Comparison of ENCODE assay signal across 26 cellular contexts in the genomic region with DNA sequence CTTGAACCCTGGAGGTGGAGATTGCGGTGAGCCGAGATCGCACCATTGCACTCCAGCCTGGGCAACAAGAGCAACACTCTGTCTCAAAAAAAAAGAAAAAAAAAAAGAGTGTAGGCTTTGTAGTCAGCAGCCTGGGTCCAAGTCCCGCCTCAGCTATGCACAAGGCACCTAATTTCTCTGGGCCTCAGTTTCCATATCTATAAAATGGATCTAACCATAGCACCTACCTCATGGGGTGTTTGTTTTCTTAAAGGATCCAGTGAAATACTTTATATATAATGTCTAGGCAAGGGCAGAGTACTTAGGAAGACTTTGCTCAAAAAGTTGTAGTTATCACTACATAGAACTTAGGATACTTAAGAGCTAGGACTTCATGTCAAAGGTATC. TPM values are rescaled to one million over a fixed set of nuclear protein-coding genes. Genes with fewer than 3 reads are reported as not detected.
DNase-seq lines count a peak whose midpoint lies in the region; TF ChIP-seq lines count a peak whose summit lies in the region.
"Had no signal": no experiment of that assay in that cellular context is flagged by ENCODE, and none has a peak within 500 bp of the region (broad histone marks: within the 10 kb centered on the region; RNA-seq: fewer than 3 reads in every experiment).

No MANE protein-coding gene starts in this region.

- CTCF ChIA-PET in MCF 10A (lab: Yijun Ruan, JAX) = interaction anchor here (0.6 to 1.1 kb wide), 3 partner anchors 70 to 234 kb away, joined by 3 to 4 read pairs (median 3); partner anchors contain the start of gene NOB1
- CTCF ChIA-PET in CD8-positive, alpha-beta memory T cell (lab: Charles Lee) = no interaction called here

- TF ChIP-seq POLR2A in breast epithelium (IDR thresholded peaks at IDR 0.05) = no peak

- H3K79me2 ChIP-seq in MM.1S (ENCODE audit: low read length) (no peaks in the 10 kb centered on the region), parathyroid adenoma (no peaks in the 10 kb centered on the region)

- peaks cover 11% of the 10 kb centered on the region for H3K4me1 Mint-ChIP-seq in MCF 10A (ENCODE audit: insufficient read depth, unreplicated experiment)
- peaks cover 26% of the 10 kb centered on the region for H3K4me1 Mint-ChIP-seq in activated T-helper 2 cell treated with anti-CD3 and anti-CD28 coated beads, Interferon-gamma antibody, Interleukin-2, Interleukin-4, amounts not matched to agents 10 μg/mL and 5 μg/mL and 100 μg/mL, durations not matched to agents 14 hours and 24 hours and 36 hours (ENCODE audit: low read depth)
- peaks cover 4 to 15% (median 11%) of the 10 kb centered on the region in 3 donors for H3K4me1 Mint-ChIP-seq in CD8-positive, alpha-beta memory T cell

- H3K27ac ChIP-seq in breast epithelium (no peak overlapping the region), MM.1S (ENCODE audit: low read length) (peak overlapping the region; percentile 54; the same call in 1 of the 2 replicates), parathyroid adenoma (no peak overlapping the region)
- no peak overlapping the region for H3K27ac ChIP-seq in CD8-positive, alpha-beta memory T cell (ENCODE audit: low read depth, low read length)
- H3K27ac ChIP-seq: ascending aorta, HL-60, left ventricle myocardium inferior, pancreas, tibial nerve had no signal

- H3F3A ChIP-seq in MM.1S (ENCODE audit: insufficient read depth, low read length) = peaks cover 15% of the 10 kb centered on the region

- no peak for TF ChIP-seq CTCF in MCF 10A (IDR thresholded peaks at IDR 0.05; ENCODE audit: unreplicated experiment)
- TF ChIP-seq CTCF in breast epithelium (IDR thresholded peaks at IDR 0.05) = no peak
- TF ChIP-seq CTCF in MM.1S (IDR thresholded peaks at IDR 0.05; ENCODE audit: low read length) = no peak
- TF ChIP-seq CTCF in parathyroid adenoma (IDR thresholded peaks at IDR 0.05) = no peak

- no peak overlapping the region for H3K4me3 Mint-ChIP-seq in MCF 10A (ENCODE audit: unreplicated experiment)
- no peak overlapping the region for H3K4me3 Mint-ChIP-seq in activated T-helper 2 cell treated with anti-CD3 and anti-CD28 coated beads, Interferon-gamma antibody, Interleukin-2, Interleukin-4, amounts not matched to agents 10 μg/mL and 5 μg/mL and 100 μg/mL, durations not matched to agents 14 hours and 24 hours and 36 hours (ENCODE audit: low read depth)
- H3K4me3 Mint-ChIP-seq in CD8-positive, alpha-beta memory T cell = no peak overlapping the region
- H3K4me3 Mint-ChIP-seq: naive thymus-derived CD8-positive, alpha-beta T cell had no signal

- H3K36me3 ChIP-seq in breast epithelium (no peaks in the 10 kb centered on the region), MM.1S (replicated peaks; ENCODE audit: insufficient read depth, low read length) (no peaks in the 10 kb centered on the region), parathyroid adenoma (ENCODE audit: control insufficient read depth, insufficient read depth, low read length) (no peaks in the 10 kb centered on the region)
- H3K36me3 ChIP-seq in CD8-positive, alpha-beta memory T cell (ENCODE audit: insufficient read depth, low read length) = no peaks in the 10 kb centered on the region
- H3K36me3 ChIP-seq: ascending aorta, left ventricle myocardium inferior, pancreas, tibial nerve had no signal

- peak overlapping the region; percentile 51 for H3K27ac Mint-ChIP-seq in MCF 10A (ENCODE audit: low read depth, unreplicated experiment)
- peak overlapping the region; percentile 75 for H3K27ac Mint-ChIP-seq in activated T-helper 2 cell treated with anti-CD3 and anti-CD28 coated beads, Interferon-gamma antibody, Interleukin-2, Interleukin-4, amounts not matched to agents 10 μg/mL and 5 μg/mL and 100 μg/mL, durations not matched to agents 14 hours and 24 hours and 36 hours
- peak overlapping the region in 4 of 8 donors; percentile 50 to 96 (median 64) for H3K27ac Mint-ChIP-seq in CD8-positive, alpha-beta memory T cell

- no peak for DNase-seq in MCF 10A (ENCODE audit: unreplicated experiment)
- DNase-seq in breast epithelium (ENCODE audit: low spot score in 2 of 2) = no peak
- DNase-seq in MM.1S = no peak
- DNase-seq in activated T-helper 2 cell treated with anti-CD3 and anti-CD28 coated beads, Interferon-gamma antibody, Interleukin-2, Interleukin-4, amounts not matched to agents 10 μg/mL and 5 μg/mL and 100 μg/mL, durations not matched to agents 14 hours and 24 hours and 36 hours (ENCODE audit: low spot score) = no peak
- no peak for DNase-seq in SK-N-DZ (ENCODE audit: low spot score)
- no peak for DNase-seq in CD8-positive, alpha-beta memory T cell
- no peak for DNase-seq in NCI-H128 (lab: John Stamatoyannopoulos, UW; ENCODE audit: unreplicated experiment)
- DNase-seq: activated CD4-positive, CD25-positive, alpha-beta regulatory T cell treated with anti-CD3 and anti-CD28 coated beads, Interleukin-2, amount 50 U/mL, for 72 hours; activated gamma-delta T cell; central memory CD4-positive, alpha-beta T cell; dermis blood vessel endothelial cell; DMS 273 treated with DMSO at 0.1 percent for 48 hours; left ventricle myocardium inferior; midbrain; naive thymus-derived CD8-positive, alpha-beta T cell; NCI-H1105; NCI-H2081 treated with DMSO at 0.1 percent for 48 hours; NCI-H774; pancreas; right cardiac atrium; SHP77; stimulated activated CD4-positive, alpha-beta T cell treated with anti-CD3 and anti-CD28 coated beads, Interleukin-12 subunit alpha, Interleukin-12 subunit beta, amount 100 ng/mL, for 4 hours had no signal

- H2AFZ ChIP-seq in MM.1S (ENCODE audit: low read length) (peak overlapping the region; percentile 56), parathyroid adenoma (peak overlapping the region; percentile 68)

- POLR2A ChIA-PET in MCF 10A (lab: Yijun Ruan, JAX) = interaction anchor here (1.1 kb wide), 1 partner anchor 16 kb away, joined by 4 read pairs; no protein-coding TSS in a partner anchor
- POLR2A ChIA-PET in CD8-positive, alpha-beta memory T cell (lab: Charles Lee) = no interaction called here

- H3K9me3 ChIP-seq in breast epithelium (no peaks in the 10 kb centered on the region), MM.1S (replicated peaks; ENCODE audit: insufficient read depth, low read length) (no peaks in the 10 kb centered on the region), parathyroid adenoma (ENCODE audit: control insufficient read depth, low read length) (no peaks in the 10 kb centered on the region)
- H3K9me3 ChIP-seq in CD8-positive, alpha-beta memory T cell (ENCODE audit: low read length) = no peaks in the 10 kb centered on the region
- H3K9me3 ChIP-seq: ascending aorta, pancreas had no signal

- intact Hi-C loops in MCF 10A (cut with micrococcal nuclease) = no loop called here
- intact Hi-C loops in breast epithelium (cut with DNase I; ENCODE audit: low total_unique reads) = no loop called here
- intact Hi-C loops in activated T-helper 2 cell treated with anti-CD3 and anti-CD28 coated beads, Interferon-gamma antibody, Interleukin-2, Interleukin-4, amounts not matched to agents 10 μg/mL and 5 μg/mL and 100 μg/mL, durations not matched to agents 14 hours and 24 hours and 36 hours (cut with micrococcal nuclease) = loop anchor here (2.0 kb wide), 1 partner anchor 44 kb away; the partner anchor contains the start of gene NFAT5

- peaks cover 7% of the 10 kb centered on the region for H3K9me3 Mint-ChIP-seq in MCF 10A (ENCODE audit: unreplicated experiment)
- no peaks in the 10 kb centered on the region for H3K9me3 Mint-ChIP-seq in activated T-helper 2 cell treated with anti-CD3 and anti-CD28 coated beads, Interferon-gamma antibody, Interleukin-2, Interleukin-4, amounts not matched to agents 10 μg/mL and 5 μg/mL and 100 μg/mL, durations not matched to agents 14 hours and 24 hours and 36 hours
- H3K9me3 Mint-ChIP-seq in CD8-positive, alpha-beta memory T cell = no peaks in the 10 kb centered on the region

- H3K27me3 Mint-ChIP-seq in MCF 10A (ENCODE audit: insufficient read depth, unreplicated experiment) = no peaks in the 10 kb centered on the region
- no peaks in the 10 kb centered on the region for H3K27me3 Mint-ChIP-seq in activated T-helper 2 cell treated with anti-CD3 and anti-CD28 coated beads, Interferon-gamma antibody, Interleukin-2, Interleukin-4, amounts not matched to agents 10 μg/mL and 5 μg/mL and 100 μg/mL, durations not matched to agents 14 hours and 24 hours and 36 hours (ENCODE audit: low read depth)
- H3K27me3 Mint-ChIP-seq in CD8-positive, alpha-beta memory T cell = no peaks in the 10 kb centered on the region

- no peaks in the 10 kb centered on the region for H3K36me3 Mint-ChIP-seq in MCF 10A (ENCODE audit: insufficient read depth, unreplicated experiment)
- H3K36me3 Mint-ChIP-seq in activated T-helper 2 cell treated with anti-CD3 and anti-CD28 coated beads, Interferon-gamma antibody, Interleukin-2, Interleukin-4, amounts not matched to agents 10 μg/mL and 5 μg/mL and 100 μg/mL, durations not matched to agents 14 hours and 24 hours and 36 hours (ENCODE audit: low read depth) = no peaks in the 10 kb centered on the region
- H3K36me3 Mint-ChIP-seq in CD8-positive, alpha-beta memory T cell = no peaks in the 10 kb centered on the region
- H3K36me3 Mint-ChIP-seq: naive thymus-derived CD8-positive, alpha-beta T cell had no signal

- no peaks in the 10 kb centered on the region for H3K9me2 ChIP-seq in MM.1S (replicated peaks; ENCODE audit: insufficient read depth, low read length)

- H3K4me3 ChIP-seq in breast epithelium (no peak overlapping the region), MM.1S (ENCODE audit: low read length) (no peak overlapping the region), parathyroid adenoma (ENCODE audit: low read depth, low read length) (no peak overlapping the region)
- no peak overlapping the region for H3K4me3 ChIP-seq in CD8-positive, alpha-beta memory T cell (ENCODE audit: low read length)
- H3K4me3 ChIP-seq: ascending aorta, left ventricle myocardium inferior, pancreas, tibial nerve had no signal

- H3K9ac ChIP-seq in MM.1S (ENCODE audit: low read length) (peak overlapping the region; percentile 13; the same call in 1 of the 2 replicates), parathyroid adenoma (no peak overlapping the region)

- H4K20me1 ChIP-seq in MM.1S (ENCODE audit: insufficient read depth, low read length) = no peaks in the 10 kb centered on the region

- H3K27me3 ChIP-seq in breast epithelium = no peaks in the 10 kb centered on the region
- H3K27me3 ChIP-seq in MM.1S (replicated peaks; ENCODE audit: insufficient read depth, low read length) = no peaks in the 10 kb centered on the region
- H3K27me3 ChIP-seq in parathyroid adenoma (ENCODE audit: control insufficient read depth, insufficient read depth, low read length) = no peaks in the 10 kb centered on the region
- no peaks in the 10 kb centered on the region for H3K27me3 ChIP-seq in CD8-positive, alpha-beta memory T cell (ENCODE audit: insufficient read depth, low read length, poor library complexity, severe bottlenecking)
- H3K27me3 ChIP-seq: ascending aorta, pancreas, tibial nerve had no signal

- H3K4me1 ChIP-seq in breast epithelium (no peaks in the 10 kb centered on the region), MM.1S (ENCODE audit: low read length) (peaks cover 15% of the 10 kb centered on the region), parathyroid adenoma (peaks cover 15% of the 10 kb centered on the region)
- H3K4me1 ChIP-seq in CD8-positive, alpha-beta memory T cell (ENCODE audit: insufficient read depth, low read length) = no peaks in the 10 kb centered on the region
- H3K4me1 ChIP-seq: ascending aorta, left ventricle myocardium inferior, pancreas, tibial nerve had no signal

- BruUV-seq in MCF 10A (replicated peaks; lab: Mats Ljungman, UMichigan) = TSS peak; percentile 97

- peak overlapping the region; percentile 51; the same call in 1 of the 2 replicates for H3K4me2 ChIP-seq in MM.1S (ENCODE audit: low read depth, low read length)
- no peak overlapping the region for H3K4me2 ChIP-seq in parathyroid adenoma (ENCODE audit: low read length)

RNA-seq across cellular contexts. Expression of gene NFAT5, which starts 45.4 kb away (rescaled TPM):
- total RNA-seq in MCF 10A (2022) = 35.8 and 46.4 TPM in 2 replicates
- total RNA-seq in breast epithelium = 10 to 100 TPM; 57.3 to 88.3 (median 63.3) TPM
- 49.2 and 54.0 TPM in 2 replicates for total RNA-seq in activated T-helper 2 cell treated with anti-CD3 and anti-CD28 coated beads, Interferon-gamma antibody, Interleukin-2, Interleukin-4, amounts not matched to agents 10 μg/mL and 5 μg/mL and 100 μg/mL, durations not matched to agents 14 hours and 24 hours and 36 hours
- 2.2 and 2.5 TPM in 2 replicates for polyA plus RNA-seq in SK-N-DZ (2014; cell fraction: cytosol; rRNA removed)
- 5.4 and 7.2 TPM in 2 replicates for polyA plus RNA-seq in SK-N-DZ (2014; cell fraction: nucleus; rRNA removed)
- total RNA-seq in CD8-positive, alpha-beta memory T cell = 10 to 100 TPM; 39.0 to 41.0 TPM
- polyA plus RNA-seq in CD8-positive, alpha-beta memory T cell = 11.3 TPM
